ENCODE assay signal across 1 cellular context in genomic region chr16:11672206-11673090, GRCh38.
TF ChIP-seq lines count a peak whose summit lies in the region.

No MANE protein-coding gene starts in this region.

TF ChIP-seq in H1, 55 proteins besides CTCF, POLR2A, EP300 and RAD21 (continued from another document):
- TF ChIP-seq USF2 (IDR thresholded peaks at IDR 0.05; ENCODE audit: low read length): no peak
- TF ChIP-seq ZNF274 (IDR thresholded peaks at IDR 0.05; ENCODE audit: borderline replicate concordance, extremely low read depth, low read length): no peak
- no peak for TF ChIP-seq TCF12 (IDR thresholded peaks at IDR 0.05; ENCODE audit: low read depth, low read length)
- no peak for TF ChIP-seq EZH2 (IDR thresholded peaks at IDR 0.05; ENCODE audit: low read depth, low read length, severe bottlenecking)
- no peak for TF ChIP-seq EGR1 (IDR thresholded peaks at IDR 0.05; ENCODE audit: borderline replicate concordance, low read depth, low read length)
- no peak for TF ChIP-seq JUND (IDR thresholded peaks at IDR 0.05; ENCODE audit: low read length)
- TF ChIP-seq KDM4A (IDR thresholded peaks at IDR 0.05; ENCODE audit: low read depth, low read length, severe bottlenecking): no peak
- no peak for TF ChIP-seq MAFK (IDR thresholded peaks at IDR 0.05; ENCODE audit: low read depth, low read length)
- no peak for TF ChIP-seq RFX5 (IDR thresholded peaks at IDR 0.05; ENCODE audit: borderline replicate concordance, low read depth, low read length)
- no peak for TF ChIP-seq CTBP2 (IDR thresholded peaks at IDR 0.05; ENCODE audit: borderline replicate concordance, insufficient read depth, insufficient read length, low read length)
